8 cellular contexts compared by ENCODE assay signal in genomic region chr10:12349628-12350166, GRCh38. TPM values are rescaled to one million over a fixed set of nuclear protein-coding genes. Genes with fewer than 3 reads are reported as not detected.
DNase-seq lines count a peak whose midpoint lies in the region; ATAC-seq and TF ChIP-seq lines count a peak whose summit lies in the region.

No MANE protein-coding gene starts in this region.

- no peak overlapping the region for H2AK5ac ChIP-seq in IMR-90 (ENCODE audit: low read depth, low read length)

- H3K27ac ChIP-seq in IMR-90 (ENCODE audit: insufficient read depth, low read length) (peak overlapping the region; percentile 32; the same call in 1 of the 2 replicates), coronary artery (peak overlapping the region; percentile 96 to 97)

- POLR2A ChIA-PET in IMR-90 (lab: Charles Lee; ENCODE audit: unreplicated experiment) = interaction anchor here (1.0 kb wide), 1 partner anchor 100 kb away, joined by 5 read pairs; no protein-coding TSS in a partner anchor

- dilution Hi-C loops in IMR-90 (cut with HindIII; ENCODE audit: low sequenced_read_pairs, unreplicated experiment) = no loop called here

- H2AK9ac ChIP-seq in IMR-90 (replicated peaks; ENCODE audit: low read depth, low read length, poor library complexity) = no peak overlapping the region

- no peak overlapping the region for H2BK20ac ChIP-seq in IMR-90 (ENCODE audit: low read depth, low read length)

- H2BK15ac ChIP-seq in IMR-90 (ENCODE audit: low read depth, low read length) = no peak overlapping the region

- H3K9ac ChIP-seq in IMR-90 (ENCODE audit: low read depth, low read length) = peak overlapping the region; percentile 49

- no peak overlapping the region for H4K8ac ChIP-seq in IMR-90 (ENCODE audit: low read depth in 2 of 2, low read length in 2 of 2)

- H3K36me3 Mint-ChIP-seq in nephron progenitor cell (ENCODE audit: low read depth) = no peaks in the 10 kb centered on the region

- DNase-seq in BE2C = peak; percentile 30
- DNase-seq in IMR-90 = no peak
- DNase-seq in coronary artery (ENCODE audit: low spot score) = no peak
- no peak for DNase-seq in nephron progenitor cell
- no peak for DNase-seq in NCI-H187 (lab: John Stamatoyannopoulos, UW)
- DNase-seq in HPDE6-E6E7 (ENCODE audit: extremely low spot score) = no peak

- no peak overlapping the region for H3K56ac ChIP-seq in IMR-90 (ENCODE audit: extremely low read depth, insufficient read depth, low read length)

- peak overlapping the region; percentile 95 for H3K4me3 Mint-ChIP-seq in nephron progenitor cell

- no peak overlapping the region for H3K23ac ChIP-seq in IMR-90 (ENCODE audit: low read depth, low read length)

- H4K5ac ChIP-seq in IMR-90 (ENCODE audit: low read depth, low read length) = no peak overlapping the region

- no peaks in the 10 kb centered on the region; a peak in 1 of 4 replicates for H3K79me1 ChIP-seq in IMR-90 (ENCODE audit: low read depth in 1 of 2, low read length in 2 of 2)

- TF ChIP-seq POLR2A in IMR-90 (IDR thresholded peaks at IDR 0.05; ENCODE audit: low read depth, low read length) = no peak

- peak overlapping the region; percentile 88 for H2AFZ ChIP-seq in IMR-90 (replicated peaks; ENCODE audit: low read length, poor library complexity)

- no peak overlapping the region for H3K18ac ChIP-seq in IMR-90 (ENCODE audit: low read depth, low read length)

- in situ Hi-C loops in IMR-90 (cut with MboI; ENCODE audit: low sequenced_read_pairs) = loop anchor here (10.0 kb wide), 1 partner anchor 85 kb away; no protein-coding TSS in a partner anchor

- H3K4ac ChIP-seq in IMR-90 (ENCODE audit: low read depth, low read length) = no peak overlapping the region

- H3K4me1 ChIP-seq in BE2C (no peaks in the 10 kb centered on the region), IMR-90 (ENCODE audit: control insufficient read depth, insufficient read depth, low read length) (no peaks in the 10 kb centered on the region)

- no peaks in the 10 kb centered on the region for H3K9me1 ChIP-seq in IMR-90 (ENCODE audit: insufficient read depth, low read length)

- H3K4me1 Mint-ChIP-seq in nephron progenitor cell = peaks cover 30% of the 10 kb centered on the region

- TF ChIP-seq CTCF in BE2C (IDR thresholded peaks at IDR 0.05; ENCODE audit: low read depth, low read length) (no peak), IMR-90 (conservative IDR thresholded peaks at IDR 0.05; ENCODE audit: low read depth, low read length) (no peak), coronary artery (IDR thresholded peaks at IDR 0.05) (no peak), nephron progenitor cell (IDR thresholded peaks at IDR 0.05) (no peak)

- H4K91ac ChIP-seq in IMR-90 (ENCODE audit: insufficient read depth, low read depth, low read length) = no peak overlapping the region

- 0 out of 2 replicates have a peak overlapping the region, but pooled peaks have one; percentile 40 for H3K14ac ChIP-seq in IMR-90 (replicated peaks; ENCODE audit: low read depth, low read length)

- H2BK120ac ChIP-seq in IMR-90 (ENCODE audit: low read depth, low read length) = no peak overlapping the region

- H3K27me3 ChIP-seq in BE2C (no peaks in the 10 kb centered on the region), IMR-90 (ENCODE audit: control insufficient read depth, insufficient read depth, low read length) (peaks cover 4% of the 10 kb centered on the region; the same call in 1 of the 2 replicates)

- intact Hi-C loops in IMR-90 (cut with micrococcal nuclease) = loop anchor here (1.0 to 2.0 kb wide), 3 partner anchors 85 to 361 kb away; no protein-coding TSS in a partner anchor

- no TSS peak for BruUV-seq in IMR-90 (replicated peaks; lab: Mats Ljungman, UMichigan)

- no peaks in the 10 kb centered on the region for H4K20me1 ChIP-seq in IMR-90 (ENCODE audit: insufficient read depth, low read length)

- peak overlapping the region; percentile 91 for H3K4me3 ChIP-seq in BE2C (ENCODE audit: low read depth, low read length)
- peak overlapping the region; percentile 84 for H3K4me3 ChIP-seq in IMR-90 (ENCODE audit: insufficient read depth, low read depth, low read length)
- peak overlapping the region; percentile 96 for H3K4me3 ChIP-seq in coronary artery

- ATAC-seq in GM19452 (IDR thresholded peaks at IDR 0.05; ENCODE audit: unreplicated experiment) (peak; percentile 51), IMR-90 (ENCODE audit: low read depth) (no peak), HG02588 (IDR thresholded peaks at IDR 0.05; ENCODE audit: unreplicated experiment) (no peak)

- CTCF ChIA-PET in IMR-90 (lab: Yijun Ruan, JAX) = no interaction called here

- H3K9me3 ChIP-seq in BE2C (no peaks in the 10 kb centered on the region), IMR-90 (ENCODE audit: control insufficient read depth, insufficient read depth, low read length) (no peaks in the 10 kb centered on the region)

- H2BK5ac ChIP-seq in IMR-90 (ENCODE audit: low read depth, low read length, poor library complexity, severe bottlenecking) = no peak overlapping the region

- H3K36me3 ChIP-seq in BE2C (no peaks in the 10 kb centered on the region), IMR-90 (ENCODE audit: control insufficient read depth, insufficient read depth, low read length) (no peaks in the 10 kb centered on the region)

- H3K4me2 ChIP-seq in IMR-90 (ENCODE audit: low read depth, low read length) = peak overlapping the region; percentile 99

- TF ChIP-seq RAD21 in IMR-90 (IDR thresholded peaks at IDR 0.05; ENCODE audit: low read length) = peak; percentile 21; the same call in 1 of the 2 replicates

- no peaks in the 10 kb centered on the region for H3K9me3 Mint-ChIP-seq in nephron progenitor cell

- H3K27ac Mint-ChIP-seq in nephron progenitor cell = no peak overlapping the region

- WGBS in IMR-90 (ENCODE audit: extremely low coverage in 2 of 2, insufficient read length in 1 of 2), 2 experiments = 0% methylated on average over 15 of the region's 73 CpGs; no CpG with 5 or more reads in 1 of the 2 experiments

- H3K27me3 Mint-ChIP-seq in nephron progenitor cell (ENCODE audit: low read depth, poor library complexity) = peaks cover 75% of the 10 kb centered on the region

TF ChIP-seq in IMR-90, 13 proteins besides CTCF, POLR2A, EP300 and RAD21:
- TF ChIP-seq NFE2L2 (IDR thresholded peaks at IDR 0.05; ENCODE audit: low read depth, low read length) = no peak
- TF ChIP-seq MXI1 (IDR thresholded peaks at IDR 0.05; ENCODE audit: borderline replicate concordance, low read depth, low read length) = no peak
- TF ChIP-seq CEBPB (IDR thresholded peaks at IDR 0.05; ENCODE audit: low read depth, low read length) = no peak
- no peak for TF ChIP-seq RFX5 (IDR thresholded peaks at IDR 0.05; ENCODE audit: low read depth, low read length)
- TF ChIP-seq ELK1 (IDR thresholded peaks at IDR 0.05; ENCODE audit: borderline replicate concordance, low read depth, low read length) = no peak
- TF ChIP-seq FOS (IDR thresholded peaks at IDR 0.05; ENCODE audit: low read depth, low read length) = no peak
TF ChIP-seq in IMR-90: peak in this region for 0.

RNA-seq across cellular contexts. Expression of gene CAMK1D, which starts 0.3 kb away (rescaled TPM):
- polyA plus RNA-seq in BE2C (2012; ENCODE audit: insufficient read depth, insufficient read length, low read depth) = 2.3 TPM
- total RNA-seq in IMR-90 (2012; rRNA removed) = 4.2 and 5.0 TPM in 2 replicates
- polyA plus RNA-seq in IMR-90 (2012; rRNA removed) = 4.1 and 5.3 TPM in 2 replicates
- 2.5 and 2.6 TPM in 2 replicates for polyA plus RNA-seq in IMR-90 (2012; cell fraction: cytosol; rRNA removed)
- 3.2 and 9.7 TPM in 2 replicates for polyA plus RNA-seq in IMR-90 (2012; cell fraction: nucleus; rRNA removed; ENCODE audit: low replicate concordance)
